In genomic region chr5:94153736-94154450, GRCh38 we compare ENCODE assay signal across 1 cellular context.
TF ChIP-seq lines count a peak whose summit lies in the region.

No MANE protein-coding gene starts in this region.

TF ChIP-seq in WTC11, 78 proteins besides CTCF, POLR2A, EP300 and RAD21 (continued from another document):
- no peak for TF ChIP-seq MLX (CRISPR knock-in tag; IDR thresholded peaks at IDR 0.05)
- no peak for TF ChIP-seq ZMAT4 (CRISPR knock-in tag; IDR thresholded peaks at IDR 0.05)
- TF ChIP-seq ESRRA (CRISPR knock-in tag; IDR thresholded peaks at IDR 0.05; ENCODE audit: borderline replicate concordance), result no peak
